Comparison of ENCODE assay signal across 19 cellular contexts in genomic region chr3:17775073-17775472, GRCh38. TPM values are rescaled to one million over a fixed set of nuclear protein-coding genes. Genes with fewer than 3 reads are reported as not detected.
A peak's percentile ranks its signal among the peaks of the same experiment; 100 is the strongest.
DNase-seq lines count a peak whose midpoint lies in the region; ATAC-seq, FAIRE-seq and TF ChIP-seq lines count a peak whose summit lies in the region.
"Had no signal": no experiment of that assay in that cellular context is flagged by ENCODE, and none has a peak within 500 bp of the region (broad histone marks: within the 10 kb centered on the region; RNA-seq: fewer than 3 reads in every experiment).

No MANE protein-coding gene starts in this region.

- H3K36me3 ChIP-seq in H1 (ENCODE audit: control insufficient read depth in 2 of 4, insufficient read depth in 4 of 4, low read length in 3 of 4), result no peaks in the 10 kb centered on the region
- no peaks in the 10 kb centered on the region for H3K36me3 ChIP-seq in gastrocnemius medialis
- H3K36me3 ChIP-seq: prostate gland, spleen, thoracic aorta had no signal

- H3K4me1 ChIP-seq in H1 (replicated peaks in 1 of 4; ENCODE audit: control insufficient read depth in 3 of 4, insufficient read depth in 4 of 4, low read length in 3 of 4), result no peaks in the 10 kb centered on the region; a peak in 1 of 7 replicates
- no peaks in the 10 kb centered on the region for H3K4me1 ChIP-seq in gastrocnemius medialis
- H3K4me1 ChIP-seq: prostate gland had no signal

- H3K9ac ChIP-seq in H1 (replicated peaks in 1 of 4; ENCODE audit: extremely low read depth in 1 of 4, low read depth in 3 of 4, low read length in 3 of 4), result no peak overlapping the region

- H3K27ac ChIP-seq in H1 (ENCODE audit: low read depth, low read length) (no peak overlapping the region), gastrocnemius medialis (no peak overlapping the region)
- H3K27ac ChIP-seq: dorsolateral prefrontal cortex, prostate gland, spleen, thoracic aorta had no signal

- no peaks in the 10 kb centered on the region; the same call in 1 of the 2 replicates for H3K23me2 ChIP-seq in H1 (ENCODE audit: low read depth, low read length)

- CTCF ChIA-PET in H1 (lab: Charles Lee; ENCODE audit: partially characterized antibody), result no interaction called here

- peak; percentile 32 for DNase-seq in stimulated activated CD4-positive, alpha-beta T cell treated with anti-CD3 and anti-CD28 coated beads, Interleukin-1b, Interleukin-23, amount 100 ng/mL, for 48 hours
- DNase-seq in stimulated activated CD4-positive, alpha-beta T cell treated with anti-CD3 and anti-CD28 coated beads, Interleukin-4, amount 100 ng/mL, for 24 hours, result no peak
- peak; percentile 57 for DNase-seq in activated CD8-positive, alpha-beta memory T cell treated with anti-CD3 and anti-CD28 coated beads, Interleukin-2, amount 50 U/mL, for 48 hours
- DNase-seq in H1 (ENCODE audit: low read depth in 1 of 2, low spot score in 2 of 2), result no peak
- no peak for DNase-seq in gastrocnemius medialis
- DNase-seq: dorsolateral prefrontal cortex, NCI-H1694 treated with DMSO at 0.1 percent for 48 hours, Right ventricle myocardium superior, spleen had no signal

- no peak overlapping the region for H3K18ac ChIP-seq in H1 (ENCODE audit: extremely low read depth, low read length)

- TF ChIP-seq EP300 in H1 (IDR thresholded peaks at IDR 0.05; ENCODE audit: borderline replicate concordance in 1 of 2, low read depth in 2 of 2, low read length in 2 of 2), result no peak

- intact Hi-C loops in gastrocnemius medialis (cut with DNase I; ENCODE audit: low total_unique reads), result no loop called here

- H2BK12ac ChIP-seq in H1 (ENCODE audit: low read depth, low read length), result no peak overlapping the region

- H3K27me3 ChIP-seq in H1 (replicated peaks in 1 of 4; ENCODE audit: control insufficient read depth in 3 of 4, extremely low read depth in 1 of 4, insufficient read depth in 3 of 4, low read length in 3 of 4) (no peaks in the 10 kb centered on the region), gastrocnemius medialis (no peaks in the 10 kb centered on the region)
- H3K27me3 ChIP-seq: dorsolateral prefrontal cortex, spleen had no signal

- no peak for FAIRE-seq in H1 (lab: Jason Lieb, UNC)
- FAIRE-seq: bronchial epithelial cell, D721Med, G401.6, GM12892 had no signal

- no peaks in the 10 kb centered on the region for H3K9me3 ChIP-seq in H1 (ENCODE audit: insufficient read depth in 2 of 2, low read depth in 1 of 2, low read length in 1 of 2)
- no peaks in the 10 kb centered on the region for H3K9me3 ChIP-seq in gastrocnemius medialis
- H3K9me3 ChIP-seq: prostate gland, thoracic aorta had no signal

- no peaks in the 10 kb centered on the region for H4K20me1 ChIP-seq in H1 (replicated peaks in 1 of 2; ENCODE audit: control insufficient read depth in 1 of 2, insufficient read depth in 2 of 2, low read length in 2 of 2)

- H3K23ac ChIP-seq in H1 (ENCODE audit: insufficient read length), result no peak overlapping the region

- H2AFZ ChIP-seq in H1 (ENCODE audit: low read length), result peak overlapping the region; percentile 82

- TF ChIP-seq RAD21 in H1 (IDR thresholded peaks at IDR 0.05 in 1 of 2, conservative IDR thresholded peaks at IDR 0.05 in 1 of 2; ENCODE audit: low read depth in 2 of 2, low read length in 2 of 2), result no peak

- TF ChIP-seq POLR2A in H1 (IDR thresholded peaks at IDR 0.05; ENCODE audit: control extremely low read depth in 1 of 2, low read depth in 2 of 2, low read length in 2 of 2) (no peak), gastrocnemius medialis (IDR thresholded peaks at IDR 0.05) (no peak)

- H3K79me1 ChIP-seq in H1 (ENCODE audit: low read depth, low read length), result no peaks in the 10 kb centered on the region

- no peak overlapping the region for H2BK120ac ChIP-seq in H1 (replicated peaks; ENCODE audit: low read depth, low read length)

- WGBS in H1 (ENCODE audit: extremely low coverage in 1 of 2, insufficient coverage in 1 of 2, insufficient read length in 1 of 2, insufficient replicate concordance in 2 of 2, low coverage in 1 of 2, low lambda C conversion rate in 2 of 2, missing lambda C conversion rate in 1 of 2), 2 experiments, result 91% methylated on average over 8 of the region's 8 CpGs; no CpG with 5 or more reads in 1 of the 2 experiments

- H3K56ac ChIP-seq in H1 (replicated peaks; ENCODE audit: insufficient read length, low read depth, low read length), result no peak overlapping the region

- H2BK5ac ChIP-seq in H1 (ENCODE audit: low read depth, low read length), result no peak overlapping the region

- no peak overlapping the region for H3K4me2 ChIP-seq in H1 (ENCODE audit: insufficient read depth in 1 of 2, low read depth in 2 of 2, low read length in 2 of 2)

- POLR2A ChIA-PET in H1 (lab: Charles Lee; ENCODE audit: partially characterized antibody), result no interaction called here

- H3K4me3 ChIP-seq in H1 (ENCODE audit: extremely low read depth in 1 of 4, insufficient read depth in 2 of 4, low read depth in 3 of 4, low read length in 4 of 4), result no peak overlapping the region
- H3K4me3 ChIP-seq in gastrocnemius medialis, result no peak overlapping the region
- H3K4me3 ChIP-seq: dorsolateral prefrontal cortex, prostate gland, thoracic aorta had no signal

- no peak overlapping the region for H4K5ac ChIP-seq in H1 (ENCODE audit: insufficient read length, low read depth, low read length)

- in situ Hi-C loops in gastrocnemius medialis (cut with MboI; ENCODE audit: low sequenced_read_pairs in 4 of 4), result no loop called here

- no peak overlapping the region for H4K91ac ChIP-seq in H1 (replicated peaks; ENCODE audit: insufficient read length, low read length)

- no peak overlapping the region for H4K8ac ChIP-seq in H1 (ENCODE audit: extremely low read depth, insufficient read depth, low read length)

- no peak overlapping the region for H2BK20ac ChIP-seq in H1 (ENCODE audit: low read length)

- no peak overlapping the region for H2BK15ac ChIP-seq in H1 (ENCODE audit: low read length)

- ATAC-seq in GM21447 (IDR thresholded peaks at IDR 0.05; ENCODE audit: unreplicated experiment), result no peak
- no peak for ATAC-seq in gastrocnemius medialis
- ATAC-seq in HG02610 (IDR thresholded peaks at IDR 0.05; ENCODE audit: unreplicated experiment), result no peak
- ATAC-seq in GM21423 (IDR thresholded peaks at IDR 0.05; ENCODE audit: unreplicated experiment), result no peak
- ATAC-seq: esophagus mucosa had no signal

- no peak overlapping the region for H3K14ac ChIP-seq in H1 (ENCODE audit: insufficient read length)

- no peaks in the 10 kb centered on the region for H3K79me2 ChIP-seq in H1 (ENCODE audit: control insufficient read depth in 1 of 2, insufficient read depth in 2 of 2, low read length in 2 of 2)

- H2AK5ac ChIP-seq in H1 (ENCODE audit: low read depth, low read length), result no peak overlapping the region

- no peak overlapping the region for H3K4ac ChIP-seq in H1 (replicated peaks; ENCODE audit: insufficient read length, low read depth, low read length)

- TF ChIP-seq CTCF in H1 (IDR thresholded peaks at IDR 0.05; ENCODE audit: control extremely low read depth in 1 of 3, insufficient read depth in 1 of 3, low read depth in 1 of 3, low read length in 3 of 3), result no peak
- no peak for TF ChIP-seq CTCF in gastrocnemius medialis (IDR thresholded peaks at IDR 0.05 in 4 of 5, conservative IDR thresholded peaks at IDR 0.05 in 1 of 5)

TF ChIP-seq in H1, 55 proteins besides CTCF, POLR2A, EP300 and RAD21:
- TF ChIP-seq NRF1 (IDR thresholded peaks at IDR 0.05; ENCODE audit: low read depth, low read length) (no peak), FOSL1 (IDR thresholded peaks at IDR 0.05; ENCODE audit: insufficient read depth, low read depth, low read length) (0 out of 2 replicates have a peak, but pooled peaks have one; percentile 25)

RNA-seq across cellular contexts. Expression of gene TBC1D5, which starts 32.6 kb away (rescaled TPM):
- 22.9 and 24.2 TPM in 2 replicates for total RNA-seq in H1 (2021; fragmentation: NEBNext Ultra II Directional; extraction: Animal tissue kit (Norgen Biotek cat#: 25700))
- polyA plus RNA-seq in H1 (2011; rRNA removed), result 11.0 TPM in 2 replicates
- polyA plus RNA-seq in H1 (2011; cell fraction: cytosol; rRNA removed), result 9.2 TPM
- polyA plus RNA-seq in H1 (2011; cell fraction: nucleus; rRNA removed), result 10.2 TPM
- polyA plus RNA-seq in H1 (2012, experiment 1 of 2), result 8.9 to 13.1 TPM (median 11.9 TPM) in 4 replicates
- 1.3 TPM for polyA plus RNA-seq in H1 (2012, experiment 2 of 2)
- 16.5 TPM for polyA plus RNA-seq in H1 (2013, experiment 1 of 2)
- 16.8 TPM for polyA plus RNA-seq in H1 (2013, experiment 2 of 2)
- 32.1 and 33.0 TPM in 2 replicates for polyA minus RNA-seq in H1 (2011; rRNA and poly(A)+ RNA removed)
- polyA minus RNA-seq in H1 (2011; cell fraction: cytosol; rRNA and poly(A)+ RNA removed), result 19.4 TPM
- 35.9 TPM for polyA minus RNA-seq in H1 (2011; cell fraction: nucleus; rRNA and poly(A)+ RNA removed)
- total RNA-seq in gastrocnemius medialis, result 10 to 100 TPM; 20.3 to 34.4 (median 27.1) TPM

Comparison
In these comparisons a context has a peak if more than half of its experiments do, and no peak if none do; other contexts are left out.
1. DNase-seq: peak in stimulated activated CD4-positive, alpha-beta T cell treated with anti-CD3 and anti-CD28 coated beads, Interleukin-1b, Interleukin-23, amount 100 ng/mL, for 48 hours (single experiment) and activated CD8-positive, alpha-beta memory T cell treated with anti-CD3 and anti-CD28 coated beads, Interleukin-2, amount 50 U/mL, for 48 hours (single experiment); none in stimulated activated CD4-positive, alpha-beta T cell treated with anti-CD3 and anti-CD28 coated beads, Interleukin-4, amount 100 ng/mL, for 24 hours (single experiment), H1 (0 of 2) and gastrocnemius medialis (0 of 2).